9 cellular contexts compared by ENCODE assay signal in genomic region chr19:36060430-36060829, GRCh38. TPM values are rescaled to one million over a fixed set of nuclear protein-coding genes. Genes with fewer than 3 reads are reported as not detected.
A peak's percentile ranks its signal among the peaks of the same experiment; 100 is the strongest.
DNase-seq lines count a peak whose midpoint lies in the region; ATAC-seq and TF ChIP-seq lines count a peak whose summit lies in the region.
"Had no signal": no experiment of that assay in that cellular context is flagged by ENCODE, and none has a peak within 500 bp of the region (broad histone marks: within the 10 kb centered on the region; RNA-seq: fewer than 3 reads in every experiment).

No MANE protein-coding gene starts in this region.

- 0 out of 2 replicates have a peak, but pooled peaks cover 3% of the 10 kb centered on the region for H4K20me1 ChIP-seq in OCI-LY3 (ENCODE audit: insufficient read depth, low read length)

- DNase-seq in NCI-H1105 treated with DMSO at 0.1 percent for 48 hours (lab: John Stamatoyannopoulos, UW) (peak; percentile 2), NCI-H1105 (lab: John Stamatoyannopoulos, UW) (no peak), breast epithelium (ENCODE audit: low spot score in 2 of 2) (no peak), kidney epithelial cell (ENCODE audit: low read depth) (no peak), GM19238 (ENCODE audit: insufficient read length, low spot score) (no peak)

- peaks cover 27% of the 10 kb centered on the region for H3K79me2 ChIP-seq in OCI-LY3 (ENCODE audit: low read length)

- H3K27ac ChIP-seq in OCI-LY3 (ENCODE audit: low read length) (no peak overlapping the region), breast epithelium (no peak overlapping the region), temporal lobe (ENCODE audit: low read depth, low read length) (peak overlapping the region; percentile 72)
- H3K27ac ChIP-seq: BLaER1 had no signal

- H3K4me3 ChIP-seq in OCI-LY3 (ENCODE audit: low read length) (no peak overlapping the region), breast epithelium (no peak overlapping the region), kidney epithelial cell (ENCODE audit: low read depth, low read length) (no peak overlapping the region)
- H3K4me3 ChIP-seq: BLaER1 had no signal

- H3K27me3 ChIP-seq in OCI-LY3 (ENCODE audit: low read depth, low read length) = no peaks in the 10 kb centered on the region
- H3K27me3 ChIP-seq in breast epithelium = no peaks in the 10 kb centered on the region
- no peaks in the 10 kb centered on the region for H3K27me3 ChIP-seq in kidney epithelial cell (ENCODE audit: control insufficient read depth, insufficient read depth, low read length)
- H3K27me3 ChIP-seq: BLaER1 had no signal

- no peak overlapping the region for H2AFZ ChIP-seq in OCI-LY3 (ENCODE audit: low read depth, low read length)

- H3K36me3 ChIP-seq in OCI-LY3 (replicated peaks; ENCODE audit: low read depth, low read length) (peaks cover 23% of the 10 kb centered on the region), breast epithelium (no peaks in the 10 kb centered on the region), kidney epithelial cell (ENCODE audit: control insufficient read depth, insufficient read depth, low read length) (peaks cover 3% of the 10 kb centered on the region)

- TF ChIP-seq CTCF in OCI-LY3 (IDR thresholded peaks at IDR 0.05; ENCODE audit: low read depth, low read length) (peak; percentile 51), breast epithelium (IDR thresholded peaks at IDR 0.05) (peak in 2 of 3 donors; percentile 34 to 52), kidney epithelial cell (IDR thresholded peaks at IDR 0.05; ENCODE audit: insufficient read depth, low read length, poor library complexity, severe bottlenecking) (peak; percentile 77)

- intact Hi-C loops in breast epithelium (cut with DNase I; ENCODE audit: low total_unique reads) = no loop called here

- no peak overlapping the region for H3K9ac ChIP-seq in OCI-LY3 (ENCODE audit: low read length)

- TF ChIP-seq POLR2A in breast epithelium (IDR thresholded peaks at IDR 0.05) = no peak

- ATAC-seq in GM21447 (IDR thresholded peaks at IDR 0.05; ENCODE audit: unreplicated experiment) = no peak

- H3K9me3 ChIP-seq in OCI-LY3 (ENCODE audit: insufficient read depth, low read length) (no peaks in the 10 kb centered on the region), breast epithelium (no peaks in the 10 kb centered on the region)
- H3K9me3 ChIP-seq: BLaER1 had no signal

- H3K4me1 ChIP-seq in OCI-LY3 (ENCODE audit: low read length) (peaks cover 5% of the 10 kb centered on the region), breast epithelium (peaks cover 3 to 4% of the 10 kb centered on the region in 2 donors)

- no peak overlapping the region for H3K4me2 ChIP-seq in OCI-LY3 (ENCODE audit: low read length)
- H3K4me2 ChIP-seq: BLaER1 had no signal

RNA-seq across cellular contexts. Expression of gene WDR62, which starts 5.7 kb away (rescaled TPM):
- total RNA-seq in breast epithelium (under 1 TPM; 0.59 to 0.98 (median 0.80) TPM), kidney epithelial cell (1.8 and 2.8 TPM in 2 replicates), temporal lobe (0.98 TPM)

RNA-seq across cellular contexts. Expression of gene THAP8, which starts 6.3 kb away (rescaled TPM):
- total RNA-seq in breast epithelium (10 to 100 TPM in 2 of 3 donors, 1 to 10 TPM in 1; 8.6 to 11.0 (median 10.2) TPM), kidney epithelial cell (12.0 and 16.3 TPM in 2 replicates), temporal lobe (2.2 TPM)

RNA-seq across cellular contexts. Expression of gene CLIP3, which starts 27.8 kb away (rescaled TPM):
- total RNA-seq in breast epithelium (10 to 100 TPM in 1 of 3 donors, 1 to 10 TPM in 2; 7.5 to 13.4 (median 7.6) TPM), kidney epithelial cell (4.6 and 4.7 TPM in 2 replicates), temporal lobe (49.4 TPM)

RNA-seq across cellular contexts. Expression of gene ALKBH6, which starts 46.4 kb away (rescaled TPM):
- total RNA-seq in breast epithelium (10 to 100 TPM; 18.0 to 23.0 (median 20.3) TPM), kidney epithelial cell (17.5 and 22.4 TPM in 2 replicates), temporal lobe (7.4 TPM)

RNA-seq across cellular contexts. Expression of gene OVOL3, which starts 50.5 kb away (rescaled TPM):
- total RNA-seq in breast epithelium (not detected), kidney epithelial cell (not detected in 2 replicates), temporal lobe (not detected)
